Comparison of ENCODE assay signal across 8 cellular contexts in the genomic region with DNA sequence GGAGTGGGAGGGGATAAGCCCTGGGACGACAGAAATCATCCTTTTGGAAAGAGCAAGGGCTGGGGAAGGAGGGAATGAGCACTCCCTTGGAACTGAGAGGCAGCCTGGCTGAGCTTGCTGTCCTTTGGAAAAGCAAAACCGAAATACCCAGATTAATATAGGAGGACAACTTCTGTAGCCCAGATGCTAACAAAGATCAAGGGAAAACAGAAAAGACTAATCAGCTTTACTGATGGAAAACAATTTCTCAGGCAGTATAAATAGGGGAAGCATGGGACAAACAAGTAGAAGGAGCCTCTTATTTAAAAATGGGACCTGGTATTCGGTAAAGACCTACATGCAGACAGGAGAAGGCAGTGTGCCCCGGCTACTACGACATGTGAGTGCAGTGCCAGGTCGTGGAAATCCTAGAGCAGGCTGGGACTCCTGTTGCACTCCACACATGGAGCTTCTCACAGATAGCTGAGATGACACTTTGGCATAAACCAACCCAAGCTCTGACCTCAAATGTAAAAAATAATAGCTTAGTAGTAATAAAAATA. TPM values are rescaled to one million over a fixed set of nuclear protein-coding genes. Genes with fewer than 3 reads are reported as not detected.
DNase-seq lines count a peak whose midpoint lies in the region; ATAC-seq and FAIRE-seq lines count a peak whose summit lies in the region.

No MANE protein-coding gene starts in this region.

- H3K4me3 ChIP-seq in NT2/D1 (ENCODE audit: insufficient read length, low read depth) (peak overlapping the region; percentile 41), aorta (ENCODE audit: low read length in 2 of 2) (peak overlapping the region; percentile 54 to 57), small intestine (ENCODE audit: low read depth in 1 of 2, low read length in 2 of 2) (peak overlapping the region in 1 of 2 donors; percentile 42)

- no peaks in the 10 kb centered on the region for H3K4me1 ChIP-seq in NT2/D1 (ENCODE audit: insufficient read depth, insufficient read length)
- H3K4me1 ChIP-seq in aorta (ENCODE audit: control insufficient read depth in 1 of 2, insufficient read depth in 2 of 2, low read length in 2 of 2) = peaks cover 0 to 4% of the 10 kb centered on the region in 2 donors
- H3K4me1 ChIP-seq in small intestine (ENCODE audit: control insufficient read depth in 2 of 2, insufficient read depth in 1 of 2, low read depth in 1 of 2, low read length in 1 of 2) = peaks cover 0 to 5% of the 10 kb centered on the region in 2 donors

- H3K36me3 ChIP-seq in NT2/D1 (ENCODE audit: insufficient read depth, insufficient read length, low read length) = peaks cover 22% of the 10 kb centered on the region
- H3K36me3 ChIP-seq in aorta (ENCODE audit: control insufficient read depth in 1 of 2, insufficient read depth in 2 of 2, low read length in 1 of 2) = peaks cover 1% of the 10 kb centered on the region in 2 donors
- H3K36me3 ChIP-seq in small intestine (ENCODE audit: control insufficient read depth in 2 of 2, insufficient read depth in 2 of 2, low read length in 2 of 2) = no peaks in the 10 kb centered on the region

- H3K9ac ChIP-seq in NT2/D1 (ENCODE audit: insufficient read length, low read depth) = peak overlapping the region; percentile 39

- intact Hi-C loops in aorta (cut with DNase I) = loop anchor here (5.0 to 10.0 kb wide), 8 partner anchors 95 to 1198 kb away; a partner anchor contains a TSS

- no peak for FAIRE-seq in small intestine (lab: Jason Lieb, UNC)

- H3K9me3 ChIP-seq in NT2/D1 (ENCODE audit: insufficient read depth, low read length) (no peaks in the 10 kb centered on the region), aorta (ENCODE audit: control insufficient read depth, low read length) (no peaks in the 10 kb centered on the region), small intestine (ENCODE audit: control insufficient read depth, low read depth) (no peaks in the 10 kb centered on the region)

- no peaks in the 10 kb centered on the region for H3K27me3 ChIP-seq in NT2/D1 (ENCODE audit: insufficient read depth, insufficient read length)
- no peaks in the 10 kb centered on the region for H3K27me3 ChIP-seq in aorta (ENCODE audit: control insufficient read depth in 1 of 2, insufficient read depth in 2 of 2, low read length in 1 of 2)
- peaks cover 0 to 3% of the 10 kb centered on the region in 2 donors for H3K27me3 ChIP-seq in small intestine (ENCODE audit: control insufficient read depth in 2 of 2, insufficient read depth in 2 of 2, low read length in 2 of 2)

- DNase-seq in NT2/D1 (ENCODE audit: low read depth, low spot score) (no peak), mucosa of gallbladder (ENCODE audit: low spot score) (peak; percentile 20), aorta (peak; percentile 53 to 65), small intestine (no peak)
- DNase-seq in effector CD4-positive, alpha-beta T cell = peak; percentile 4

- peak; percentile 0 for ATAC-seq in GM19035 (IDR thresholded peaks at IDR 0.05; ENCODE audit: unreplicated experiment)
- peak; percentile 86 for ATAC-seq in aorta (ENCODE audit: low FRiP score)
- no peak for ATAC-seq in HG03565 (IDR thresholded peaks at IDR 0.05; ENCODE audit: unreplicated experiment)
- ATAC-seq in HG02973 (IDR thresholded peaks at IDR 0.05; ENCODE audit: unreplicated experiment) = no peak

- peak overlapping the region; percentile 65 to 73 for H3K27ac ChIP-seq in aorta (ENCODE audit: low read depth in 1 of 2, low read length in 2 of 2)
- peak overlapping the region in 1 of 2 donors; percentile 46 for H3K27ac ChIP-seq in small intestine (ENCODE audit: low read depth in 1 of 2, low read length in 1 of 2)

- 0 to 2% methylated on average over 6 of the region's 6 CpGs for WGBS in aorta, 2 donors
- WGBS in small intestine, 3 donors = 9 to 20% (median 12%) methylated on average over 6 of the region's 6 CpGs

RNA-seq across cellular contexts. Expression of a gene that starts 0.8 kb away (rescaled TPM):
- total RNA-seq in mucosa of gallbladder = 12.7 TPM
- total RNA-seq in aorta = 10 to 100 TPM; 16.9 to 17.4 TPM
- polyA plus RNA-seq in aorta = 1 to 10 TPM; 4.1 to 6.9 TPM
- 1 to 10 TPM in 1 of 3 donors, under 1 TPM in 1, not detected in 1; 0.27 to 1.3 TPM for polyA plus RNA-seq in small intestine

Comparison
In these comparisons a context has a peak if more than half of its experiments do, and no peak if none do; other contexts are left out.
1. ATAC-seq: peak in GM19035 (single experiment) and aorta (single experiment); none in HG03565 (single experiment) and HG02973 (single experiment).
2. DNase-seq: peak in effector CD4-positive, alpha-beta T cell (single experiment), mucosa of gallbladder (single experiment) and aorta (2 of 2); none in NT2/D1 (single experiment) and small intestine (single experiment).